1 cellular context compared by ENCODE assay signal in genomic region chr11:27718853-27719574, GRCh38.
TF ChIP-seq lines count a peak whose summit lies in the region.

No MANE protein-coding gene starts in this region.

TF ChIP-seq in GM12878, 131 proteins besides CTCF, POLR2A, EP300 and RAD21 (continued from another document):
- no peak for TF ChIP-seq E2F4 (IDR thresholded peaks at IDR 0.05; ENCODE audit: low read depth, low read length)
